8 cellular contexts compared by ENCODE assay signal in genomic region chr11:10654211-10655150, GRCh38. TPM values are rescaled to one million over a fixed set of nuclear protein-coding genes. Genes with fewer than 3 reads are reported as not detected.
DNase-seq lines count a peak whose midpoint lies in the region; ATAC-seq and TF ChIP-seq lines count a peak whose summit lies in the region.

No MANE protein-coding gene starts in this region.

- no peak for TF ChIP-seq EP300 in SK-N-SH (IDR thresholded peaks at IDR 0.05; ENCODE audit: borderline replicate concordance in 1 of 2, low read depth in 1 of 2, low read length in 1 of 2)

- POLR2A ChIA-PET in SK-N-SH (lab: Yijun Ruan, JAX), result no interaction called here

- H3K27me3 Mint-ChIP-seq in CD14-positive monocyte (ENCODE audit: low read depth in 3 of 3), result peaks cover 1 to 5% (median 2%) of the 10 kb centered on the region in 3 donors

- CTCF ChIA-PET in SK-N-SH (lab: Yijun Ruan, JAX), result interaction anchor here (0.6 to 3.7 kb wide), 24 partner anchors 11 to 267 kb away, joined by 3 to 31 read pairs (median 4); partner anchors contain the start of gene RNF141

- no peaks in the 10 kb centered on the region for H4K20me1 ChIP-seq in SK-N-SH (ENCODE audit: insufficient read depth)

- DNase-seq in CD14-positive monocyte (ENCODE audit: low spot score), result no peak
- peak; percentile 72 for DNase-seq in KG1 (lab: John Stamatoyannopoulos, UW)
- DNase-seq in SK-N-SH, result peak; percentile 66
- DNase-seq in colonic mucosa, result no peak
- no peak for DNase-seq in left lung
- DNase-seq in thoracic aorta (ENCODE audit: low spot score), result no peak
- DNase-seq in putamen (ENCODE audit: low spot score), result no peak

- H3K36me3 ChIP-seq in SK-N-SH (replicated peaks in 1 of 2; ENCODE audit: control insufficient read depth in 1 of 2, insufficient read depth in 2 of 2, low read length in 1 of 2), result no peaks in the 10 kb centered on the region
- no peaks in the 10 kb centered on the region for H3K36me3 ChIP-seq in colonic mucosa
- H3K36me3 ChIP-seq in left lung, result no peaks in the 10 kb centered on the region
- peaks cover 10% of the 10 kb centered on the region for H3K36me3 ChIP-seq in thoracic aorta

- H3K9me3 ChIP-seq in SK-N-SH (no peaks in the 10 kb centered on the region), colonic mucosa (no peaks in the 10 kb centered on the region), left lung (no peaks in the 10 kb centered on the region), thoracic aorta (no peaks in the 10 kb centered on the region)

- H3K27ac Mint-ChIP-seq in CD14-positive monocyte, result peak overlapping the region; percentile 63 to 86 (median 75)

- TF ChIP-seq CTCF in CD14-positive monocyte (IDR thresholded peaks at IDR 0.05) (peak; percentile 86), SK-N-SH (IDR thresholded peaks at IDR 0.05) (peak; percentile 82), colonic mucosa (IDR thresholded peaks at IDR 0.05) (peak; percentile 58), left lung (IDR thresholded peaks at IDR 0.05) (peak; percentile 57 to 70), thoracic aorta (IDR thresholded peaks at IDR 0.05) (peak; percentile 51)

- H3K9me2 ChIP-seq in SK-N-SH, result no peaks in the 10 kb centered on the region

- peaks cover 0 to 2% of the 10 kb centered on the region in 2 donors for H3K36me3 Mint-ChIP-seq in CD14-positive monocyte

- H3K27ac ChIP-seq in SK-N-SH (ENCODE audit: low read depth in 2 of 2, low read length in 1 of 2) (no peak overlapping the region), colonic mucosa (peak overlapping the region; percentile 32), left lung (peak overlapping the region in 1 of 2 donors; percentile 72), thoracic aorta (peak overlapping the region; percentile 90 to 94)

- 59% methylated on average over 3 of the region's 3 CpGs for WGBS in SK-N-SH (ENCODE audit: low lambda C conversion rate)

- intact Hi-C loops in CD14-positive monocyte (cut with micrococcal nuclease), result loop anchor here (5.0 to 10.0 kb wide), 4 partner anchors 47 to 252 kb away; partner anchors contain the start of gene RNF141 (in 1 of the 2)
- intact Hi-C loops in colonic mucosa (cut with DNase I), result loop anchor here (2.0 to 10.0 kb wide), 2 partner anchors 140 to 248 kb away; no protein-coding TSS in a partner anchor
- intact Hi-C loops in left lung (cut with DNase I), result loop anchor here in 1 of 2 donors (5.0 to 10.0 kb wide), 3 partner anchors 70 to 247 kb away; no protein-coding TSS in a partner anchor

- H3K4me3 ChIP-seq in SK-N-SH (ENCODE audit: low read depth in 2 of 2, low read length in 1 of 2), result no peak overlapping the region; a peak in 1 of 4 replicates
- H3K4me3 ChIP-seq in colonic mucosa, result no peak overlapping the region
- no peak overlapping the region for H3K4me3 ChIP-seq in left lung
- H3K4me3 ChIP-seq in thoracic aorta, result no peak overlapping the region

- no peak overlapping the region; the same call in 1 of the 2 replicates for H2AFZ ChIP-seq in SK-N-SH (ENCODE audit: low read depth)

- peaks cover 7% of the 10 kb centered on the region for H3F3A ChIP-seq in SK-N-SH (replicated peaks; ENCODE audit: insufficient read depth)

- H3K4me3 Mint-ChIP-seq in CD14-positive monocyte, result no peak overlapping the region

- H3K4me1 ChIP-seq in SK-N-SH (ENCODE audit: control insufficient read depth in 1 of 2, insufficient read depth in 2 of 2, low read depth in 1 of 2, low read length in 1 of 2) (peaks cover 0 to 34% of the 10 kb centered on the region in 2 experiments; a peak in 3 of 4 replicates), colonic mucosa (no peaks in the 10 kb centered on the region), left lung (peaks cover 50 to 77% of the 10 kb centered on the region in 2 donors), thoracic aorta (ENCODE audit: control insufficient read depth in 1 of 2, low read depth in 2 of 2) (peaks cover 64 to 100% of the 10 kb centered on the region in 2 donors)

- H3K4me1 Mint-ChIP-seq in CD14-positive monocyte, result peaks cover 69% of the 10 kb centered on the region

- peak; percentile 82 for TF ChIP-seq RAD21 in SK-N-SH (IDR thresholded peaks at IDR 0.05; ENCODE audit: low read length)

- H3K27me3 ChIP-seq in SK-N-SH (ENCODE audit: insufficient read depth), result no peaks in the 10 kb centered on the region
- no peaks in the 10 kb centered on the region for H3K27me3 ChIP-seq in colonic mucosa
- H3K27me3 ChIP-seq in left lung, result no peaks in the 10 kb centered on the region
- no peaks in the 10 kb centered on the region for H3K27me3 ChIP-seq in thoracic aorta (replicated peaks; ENCODE audit: insufficient read depth)

- ATAC-seq in GM18858 (IDR thresholded peaks at IDR 0.05; ENCODE audit: unreplicated experiment) (peak; percentile 41), left lung (peak; percentile 76), thoracic aorta (ENCODE audit: insufficient number of reproducible peaks, low FRiP score, low read depth) (no peak)

- no peak overlapping the region for H3K9ac ChIP-seq in SK-N-SH
- peak overlapping the region in 1 of 2 donors; percentile 13 for H3K9ac ChIP-seq in colonic mucosa (ENCODE audit: low read depth in 2 of 2, low read length in 2 of 2)

- peaks cover 0 to 2% (median 0%) of the 10 kb centered on the region in 7 donors for H3K9me3 Mint-ChIP-seq in CD14-positive monocyte

- no peaks in the 10 kb centered on the region for H3K79me2 ChIP-seq in SK-N-SH (ENCODE audit: insufficient read depth)

- no peak overlapping the region for H3K4me2 ChIP-seq in SK-N-SH

TF ChIP-seq in SK-N-SH, 30 proteins besides CTCF, POLR2A, EP300 and RAD21:
- TF ChIP-seq TEAD4 (IDR thresholded peaks at IDR 0.05; ENCODE audit: borderline replicate concordance, insufficient read depth), result no peak
- no peak for TF ChIP-seq IRF3 (IDR thresholded peaks at IDR 0.05; ENCODE audit: low read depth, low read length)
- TF ChIP-seq CHD2 (IDR thresholded peaks at IDR 0.05; ENCODE audit: low read length, partially characterized antibody), result peak; percentile 13
- TF ChIP-seq MXI1 (IDR thresholded peaks at IDR 0.05; ENCODE audit: low read depth, low read length), result no peak
- TF ChIP-seq ELF1 (IDR thresholded peaks at IDR 0.05), result no peak
- TF ChIP-seq YY1 (IDR thresholded peaks at IDR 0.05; ENCODE audit: low read depth), result peak; percentile 56; the same call in 1 of the 2 replicates
- no peak for TF ChIP-seq USF2 (IDR thresholded peaks at IDR 0.05; ENCODE audit: borderline replicate concordance, low read depth, low read length)
- TF ChIP-seq SMC3 (IDR thresholded peaks at IDR 0.05; ENCODE audit: low read depth, low read length), result peak; percentile 61

RNA-seq across cellular contexts. Expression of gene IRAG1, which starts 39.1 kb away (rescaled TPM):
- polyA plus RNA-seq in CD14-positive monocyte (1 to 10 TPM; 3.0 to 3.3 TPM), SK-N-SH (2012; rRNA removed) (0.05 and 0.10 TPM in 2 replicates)
- polyA plus RNA-seq in SK-N-SH (2012; cell fraction: cytosol; rRNA removed), result 0.07 and 0.08 TPM in 2 replicates
- polyA plus RNA-seq in SK-N-SH (2012; cell fraction: nucleus; rRNA removed), result 0.27 and 0.29 TPM in 2 replicates
- total RNA-seq in colonic mucosa (10 to 100 TPM in 1 of 2 donors, 1 to 10 TPM in 1; 3.5 to 18.7 TPM), left lung (10 to 100 TPM; 17.0 to 17.5 TPM), thoracic aorta (100 to 1,000 TPM; 281 to 393 TPM)

Comparison
In these comparisons a context has a peak if more than half of its experiments do, and no peak if none do; other contexts are left out.
1. DNase-seq: peak in KG1 (single experiment) and SK-N-SH (single experiment); none in CD14-positive monocyte (single experiment), colonic mucosa (single experiment), left lung (0 of 2), thoracic aorta (single experiment) and putamen (single experiment).
2. H3K27ac ChIP-seq: peak in colonic mucosa (single experiment) and thoracic aorta (2 of 2); none in SK-N-SH (0 of 2).
3. RNA of gene IRAG1, which starts 39.1 kb away (total RNA-seq): 281 to 393 TPM in thoracic aorta; 3.5 to 18.7 TPM in colonic mucosa and 17.0 to 17.5 TPM in left lung; every median in the first group is over 10 times any median in the second.
4. Peak in every context shown above with its lines, with median percentiles within 50 percentile points of each other: CTCF ChIP-seq.